Comparison of ENCODE assay signal across 8 cellular contexts in genomic region chr3:136862953-136863352, GRCh38. TPM values are rescaled to one million over a fixed set of nuclear protein-coding genes. Genes with fewer than 3 reads are reported as not detected.
DNase-seq lines count a peak whose midpoint lies in the region; ATAC-seq and TF ChIP-seq lines count a peak whose summit lies in the region.

No MANE protein-coding gene starts in this region.

- H3K79me2 ChIP-seq in neural cell (replicated peaks; ENCODE audit: insufficient read depth, low read length) = peaks cover 35% of the 10 kb centered on the region

- no peaks in the 10 kb centered on the region for H3K9me2 ChIP-seq in neural cell (ENCODE audit: insufficient read depth, low read length)

- peaks cover 0 to 3% (median 0%) of the 10 kb centered on the region in 3 donors for H3K27me3 Mint-ChIP-seq in CD14-positive monocyte (ENCODE audit: low read depth in 3 of 3)

- H3K9ac ChIP-seq in neural cell (ENCODE audit: low read length) = peak overlapping the region; percentile 91

- H3K4me3 Mint-ChIP-seq in CD14-positive monocyte = peak overlapping the region; percentile 89 to 96

- ATAC-seq in GM19452 (IDR thresholded peaks at IDR 0.05; ENCODE audit: unreplicated experiment) = no peak

- H4K20me1 ChIP-seq in neural cell (ENCODE audit: insufficient read depth) = no peaks in the 10 kb centered on the region

- intact Hi-C loops in CD14-positive monocyte (cut with micrococcal nuclease) = loop anchor here (10.0 kb wide), 2 partner anchors 108 to 668 kb away; partner anchors contain the start of genes MSL2 (in 1 of the 2) and STAG1 (in 1 of the 2)
- intact Hi-C loops in dorsolateral prefrontal cortex (cut with DNase I) = loop anchor here (1.0 to 10.0 kb wide), 6 partner anchors 36 to 791 kb away; partner anchors contain the start of genes STAG1 (in 2 of the 2) and MSL2 (in 1 of the 2)

- no peak for TF ChIP-seq EP300 in neural cell (conservative IDR thresholded peaks at IDR 0.05; ENCODE audit: poor library complexity, severe bottlenecking)

- peak overlapping the region; percentile 93 to 97 (median 95) for H3K27ac Mint-ChIP-seq in CD14-positive monocyte

- H3F3A ChIP-seq in neural cell (ENCODE audit: insufficient read depth, low read length, poor library complexity, severe bottlenecking) = no peaks in the 10 kb centered on the region

- peaks cover 18% of the 10 kb centered on the region for H3K36me3 ChIP-seq in KOPT-K1 (ENCODE audit: insufficient read depth, low read length)
- H3K36me3 ChIP-seq in neural cell (ENCODE audit: insufficient read depth, low read length) = no peaks in the 10 kb centered on the region

- DNase-seq in CD14-positive monocyte (ENCODE audit: low spot score) = no peak
- no peak for DNase-seq in dorsolateral prefrontal cortex
- no peak for DNase-seq in kidney tubule cell (ENCODE audit: low spot score)
- no peak for DNase-seq in NCI-H1436 (lab: John Stamatoyannopoulos, UW)
- no peak for DNase-seq in stimulated activated CD4-positive, alpha-beta T cell treated with anti-CD3 and anti-CD28 coated beads, Interleukin-1b, Interleukin-23, amount 100 ng/mL, for 48 hours

- H3K4me3 ChIP-seq in dorsolateral prefrontal cortex = peak overlapping the region; percentile 66 to 98 (median 92)
- H3K4me3 ChIP-seq in neural cell (ENCODE audit: low read length) = peak overlapping the region; percentile 91

- peaks cover 8 to 16% of the 10 kb centered on the region in 2 donors for H3K36me3 Mint-ChIP-seq in CD14-positive monocyte

- peak overlapping the region; percentile 91 for H3K27ac ChIP-seq in KOPT-K1 (ENCODE audit: low read depth, low read length, poor library complexity, severe bottlenecking)
- peak overlapping the region in 29 of 59 donors; percentile 71 to 95 (median 90) for H3K27ac ChIP-seq in dorsolateral prefrontal cortex
- peak overlapping the region; percentile 92 for H3K27ac ChIP-seq in neural cell (ENCODE audit: low read length)

- TF ChIP-seq RAD21 in neural cell (conservative IDR thresholded peaks at IDR 0.05) = no peak

- H2AFZ ChIP-seq in neural cell (ENCODE audit: low read depth, low read length) = peak overlapping the region; percentile 85

- H3K27me3 ChIP-seq in dorsolateral prefrontal cortex = no peaks in the 10 kb centered on the region
- H3K27me3 ChIP-seq in neural cell (ENCODE audit: insufficient read depth, low read depth, low read length) = no peaks in the 10 kb centered on the region

- H3K9me3 ChIP-seq in KOPT-K1 (ENCODE audit: insufficient read depth, low read length, poor library complexity, severe bottlenecking) = no peaks in the 10 kb centered on the region
- no peaks in the 10 kb centered on the region for H3K9me3 ChIP-seq in neural cell (ENCODE audit: low read length)

- peaks cover 55% of the 10 kb centered on the region for H3K4me1 Mint-ChIP-seq in CD14-positive monocyte

- H3K4me2 ChIP-seq in neural cell (ENCODE audit: low read length) = peak overlapping the region; percentile 96

- TF ChIP-seq CTCF in CD14-positive monocyte (IDR thresholded peaks at IDR 0.05) = no peak
- no peak for TF ChIP-seq CTCF in dorsolateral prefrontal cortex (IDR thresholded peaks at IDR 0.05 in 54 of 56, conservative IDR thresholded peaks at IDR 0.05 in 2 of 56; ENCODE audit: low read depth in 1 of 56, partially characterized antibody in 56 of 56)
- TF ChIP-seq CTCF in neural cell (IDR thresholded peaks at IDR 0.05; ENCODE audit: poor library complexity, severe bottlenecking) = no peak

- no peaks in the 10 kb centered on the region for H3K9me3 Mint-ChIP-seq in CD14-positive monocyte

TF ChIP-seq in neural cell, 6 proteins besides CTCF, POLR2A, EP300 and RAD21:
- TF ChIP-seq MXI1 (conservative IDR thresholded peaks at IDR 0.05; ENCODE audit: poor library complexity, severe bottlenecking) = no peak
- TF ChIP-seq SMC3 (conservative IDR thresholded peaks at IDR 0.05; ENCODE audit: poor library complexity) = no peak
- no peak for TF ChIP-seq REST (IDR thresholded peaks at IDR 0.05; ENCODE audit: borderline replicate concordance)
- TF ChIP-seq EZH2 (IDR thresholded peaks at IDR 0.05; ENCODE audit: borderline replicate concordance, insufficient read depth, low read length, poor library complexity, severe bottlenecking) = no peak
- no peak for TF ChIP-seq POLR2AphosphoS5 (IDR thresholded peaks at IDR 0.05)

RNA-seq across cellular contexts. Expression of gene NCK1, which starts 0.9 kb away (rescaled TPM):
- polyA plus RNA-seq in CD14-positive monocyte (10 to 100 TPM; 22.8 to 28.8 TPM), neural cell (21.5 and 22.4 TPM in 2 replicates)
- 10 to 100 TPM; 15.6 to 40.2 (median 26.0) TPM for total RNA-seq in dorsolateral prefrontal cortex
- 47.5 and 58.3 TPM in 2 replicates for polyA minus RNA-seq in neural cell

RNA-seq across cellular contexts. Expression of gene SLC35G2, which starts 44.0 kb away (rescaled TPM):
- polyA plus RNA-seq in CD14-positive monocyte (not detected), neural cell (3.7 and 6.8 TPM in 2 replicates)
- total RNA-seq in dorsolateral prefrontal cortex = 10 to 100 TPM; 10.8 to 33.7 (median 20.3) TPM
- polyA minus RNA-seq in neural cell = 10.9 and 11.2 TPM in 2 replicates
